Comparison of ENCODE assay signal across 20 cellular contexts in the genomic region with DNA sequence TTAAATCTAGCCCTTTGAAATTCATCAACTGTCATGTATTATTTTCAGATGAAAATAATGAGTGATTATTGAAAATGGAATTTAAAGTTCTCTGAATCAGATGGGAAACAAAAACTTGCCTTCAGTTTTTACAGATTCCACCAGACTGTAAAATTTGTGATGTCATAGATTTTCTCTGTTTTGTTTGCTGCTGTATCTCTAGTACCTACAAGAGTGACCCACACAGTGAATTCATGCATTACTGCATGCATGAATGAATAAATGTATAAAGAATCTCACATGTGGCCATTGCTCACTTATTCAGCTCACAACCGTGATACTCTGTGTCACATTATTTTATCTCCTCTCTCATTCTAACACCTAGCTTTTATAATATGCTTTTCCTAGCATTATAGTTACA.
DNase-seq lines count a peak whose midpoint lies in the region; ATAC-seq, FAIRE-seq and TF ChIP-seq lines count a peak whose summit lies in the region.
"Had no signal": no experiment of that assay in that cellular context is flagged by ENCODE, and none has a peak within 500 bp of the region (broad histone marks: within the 10 kb centered on the region; RNA-seq: fewer than 3 reads in every experiment).

No MANE protein-coding gene starts in this region.

- H3K27ac Mint-ChIP-seq in GM23338 = peak overlapping the region; percentile 36; the same call in 1 of the 2 replicates
- H3K27ac Mint-ChIP-seq in astrocyte (ENCODE audit: unreplicated experiment) = no peak overlapping the region
- H3K27ac Mint-ChIP-seq in nephron progenitor cell = no peak overlapping the region
- H3K27ac Mint-ChIP-seq: CD4-positive, alpha-beta memory T cell; H9 had no signal

- no peak overlapping the region for H3K4me3 ChIP-seq in GM23338
- H3K4me3 ChIP-seq in astrocyte (ENCODE audit: insufficient read depth, low read depth, low read length) = no peak overlapping the region
- H3K4me3 ChIP-seq: GM12878, K562 had no signal

- peak; percentile 45 for DNase-seq in Caki2 (ENCODE audit: low read depth)
- DNase-seq in GM23338 (ENCODE audit: low spot score) = no peak
- peak; percentile 15 for DNase-seq in astrocyte (ENCODE audit: low read depth)
- peak; percentile 71 for DNase-seq in kidney tubule cell (ENCODE audit: low spot score)
- DNase-seq in SIG-M5 treated with dmso at 0.1 percent for 504 hours (lab: John Stamatoyannopoulos, UW; ENCODE audit: unreplicated experiment) = no peak
- DNase-seq in nephron progenitor cell = no peak
- DNase-seq: BE2C; CD4-positive, alpha-beta memory T cell; DMS153; GOT3; H9 had no signal

- no peaks in the 10 kb centered on the region for H3K9me3 ChIP-seq in astrocyte (ENCODE audit: insufficient read depth, low read depth, low read length)
- H3K9me3 ChIP-seq: BE2C had no signal

- H3K27ac ChIP-seq in GM23338 (ENCODE audit: low read depth) (no peak overlapping the region), astrocyte (ENCODE audit: low read depth, low read length) (no peak overlapping the region)
- H3K27ac ChIP-seq: C4-2B had no signal

- H3K4me1 ChIP-seq in GM23338 (ENCODE audit: insufficient read depth) (no peaks in the 10 kb centered on the region), astrocyte (ENCODE audit: insufficient read depth, low read length) (no peaks in the 10 kb centered on the region)
- H3K4me1 ChIP-seq: BE2C had no signal

- H3K9me3 Mint-ChIP-seq in GM23338 (no peaks in the 10 kb centered on the region), astrocyte (ENCODE audit: unreplicated experiment) (no peaks in the 10 kb centered on the region), nephron progenitor cell (no peaks in the 10 kb centered on the region)
- H3K9me3 Mint-ChIP-seq: H9 had no signal

- no peaks in the 10 kb centered on the region for H3K36me3 Mint-ChIP-seq in GM23338 (ENCODE audit: low read depth)
- H3K36me3 Mint-ChIP-seq in astrocyte (ENCODE audit: low read depth, unreplicated experiment) = no peaks in the 10 kb centered on the region
- no peaks in the 10 kb centered on the region for H3K36me3 Mint-ChIP-seq in nephron progenitor cell (ENCODE audit: low read depth)
- H3K36me3 Mint-ChIP-seq: CD4-positive, alpha-beta memory T cell had no signal

- H3K27me3 ChIP-seq in GM23338 (ENCODE audit: insufficient read depth) (no peaks in the 10 kb centered on the region), astrocyte (ENCODE audit: insufficient read depth, low read length) (no peaks in the 10 kb centered on the region)
- H3K27me3 ChIP-seq: BE2C had no signal

- FAIRE-seq in astrocyte (lab: Jason Lieb, UNC) = no peak
- FAIRE-seq: A204.1, D721Med, GM12878, GM18507, HTR-8/SVneo, K562 had no signal

- no peak overlapping the region for H3K9ac ChIP-seq in astrocyte (ENCODE audit: low read length)

- H3K4me3 Mint-ChIP-seq in GM23338 (no peak overlapping the region), astrocyte (ENCODE audit: unreplicated experiment) (no peak overlapping the region), nephron progenitor cell (no peak overlapping the region)
- H3K4me3 Mint-ChIP-seq: CD4-positive, alpha-beta memory T cell; H9 had no signal

- H3F3A ChIP-seq in GM23338 (replicated peaks; ENCODE audit: low read depth) = no peaks in the 10 kb centered on the region

- in situ Hi-C loops in Caki2 (cut with HindIII; ENCODE audit: low pct_unique_long_range_greater_than_20kb, low sequenced_read_pairs) = no loop called here

- H3K36me3 ChIP-seq in GM23338 (ENCODE audit: insufficient read depth) (no peaks in the 10 kb centered on the region), astrocyte (ENCODE audit: insufficient read depth, low read length) (no peaks in the 10 kb centered on the region)
- H3K36me3 ChIP-seq: BE2C had no signal

- TF ChIP-seq CTCF in GM23338 (conservative IDR thresholded peaks at IDR 0.05; ENCODE audit: low read depth in 2 of 2) = no peak
- no peak for TF ChIP-seq CTCF in astrocyte (IDR thresholded peaks at IDR 0.05; ENCODE audit: insufficient read depth, low read depth, low read length)
- no peak for TF ChIP-seq CTCF in nephron progenitor cell (IDR thresholded peaks at IDR 0.05)

- H3K4me2 ChIP-seq in GM23338 (no peak overlapping the region), astrocyte (ENCODE audit: low read length) (no peak overlapping the region)

- H2AFZ ChIP-seq in GM23338 (no peak overlapping the region), astrocyte (ENCODE audit: low read depth, low read length) (no peak overlapping the region)

- no peak for ATAC-seq in GM23338
- no peak for ATAC-seq in GM21360 (IDR thresholded peaks at IDR 0.05; ENCODE audit: unreplicated experiment)
- no peak for ATAC-seq in HG03045 (IDR thresholded peaks at IDR 0.05; ENCODE audit: unreplicated experiment)
- ATAC-seq: GM12878, K562 had no signal

- H3K27me3 Mint-ChIP-seq in GM23338 (ENCODE audit: insufficient read depth, low read depth, poor library complexity) = no peaks in the 10 kb centered on the region
- no peaks in the 10 kb centered on the region for H3K27me3 Mint-ChIP-seq in astrocyte (ENCODE audit: low read depth, unreplicated experiment)
- H3K27me3 Mint-ChIP-seq in nephron progenitor cell (ENCODE audit: low read depth, poor library complexity) = no peaks in the 10 kb centered on the region
- H3K27me3 Mint-ChIP-seq: CD4-positive, alpha-beta memory T cell had no signal

- no peaks in the 10 kb centered on the region for H4K20me1 ChIP-seq in GM23338 (replicated peaks; ENCODE audit: insufficient read depth)
- no peaks in the 10 kb centered on the region for H4K20me1 ChIP-seq in astrocyte (ENCODE audit: insufficient read depth, low read length)

- no peaks in the 10 kb centered on the region for H3K4me1 Mint-ChIP-seq in GM23338
- H3K4me1 Mint-ChIP-seq in astrocyte (ENCODE audit: low read depth, unreplicated experiment) = peaks cover 14% of the 10 kb centered on the region
- no peaks in the 10 kb centered on the region for H3K4me1 Mint-ChIP-seq in nephron progenitor cell
- H3K4me1 Mint-ChIP-seq: CD4-positive, alpha-beta memory T cell; H9 had no signal

- H3K9me2 ChIP-seq in GM23338 (ENCODE audit: insufficient read depth) = no peaks in the 10 kb centered on the region

- no peaks in the 10 kb centered on the region for H3K79me2 ChIP-seq in GM23338 (replicated peaks; ENCODE audit: insufficient read depth)
- H3K79me2 ChIP-seq in astrocyte (ENCODE audit: insufficient read depth, low read length) = no peaks in the 10 kb centered on the region

TF ChIP-seq in GM23338, 12 proteins besides CTCF, POLR2A, EP300 and RAD21 (continues in another document):
- TF ChIP-seq EZH2 (IDR thresholded peaks at IDR 0.05; ENCODE audit: low read depth, unreplicated experiment) (no peak), JUNB (IDR thresholded peaks at IDR 0.05; ENCODE audit: unreplicated experiment) (no peak), STAT1 (IDR thresholded peaks at IDR 0.05; ENCODE audit: unreplicated experiment) (no peak), ZNF114 (CRISPR knock-in tag; IDR thresholded peaks at IDR 0.05) (no peak), NANOG (IDR thresholded peaks at IDR 0.05; ENCODE audit: borderline replicate concordance) (no peak), CREB1 (CRISPR knock-in tag; IDR thresholded peaks at IDR 0.05; ENCODE audit: low read depth) (no peak)
- TF ChIP-seq, protein P1, sequence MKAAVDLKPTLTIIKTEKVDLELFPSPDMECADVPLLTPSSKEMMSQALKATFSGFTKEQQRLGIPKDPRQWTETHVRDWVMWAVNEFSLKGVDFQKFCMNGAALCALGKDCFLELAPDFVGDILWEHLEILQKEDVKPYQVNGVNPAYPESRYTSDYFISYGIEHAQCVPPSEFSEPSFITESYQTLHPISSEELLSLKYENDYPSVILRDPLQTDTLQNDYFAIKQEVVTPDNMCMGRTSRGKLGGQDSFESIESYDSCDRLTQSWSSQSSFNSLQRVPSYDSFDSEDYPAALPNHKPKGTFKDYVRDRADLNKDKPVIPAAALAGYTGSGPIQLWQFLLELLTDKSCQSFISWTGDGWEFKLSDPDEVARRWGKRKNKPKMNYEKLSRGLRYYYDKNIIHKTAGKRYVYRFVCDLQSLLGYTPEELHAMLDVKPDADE (IDR thresholded peaks at IDR 0.05) = no peak

Comparison
In these comparisons a context has a peak if more than half of its experiments do, and no peak if none do; other contexts are left out.
1. DNase-seq: peak in Caki2 (single experiment), astrocyte (single experiment) and kidney tubule cell (single experiment); none in GM23338 (single experiment), SIG-M5 treated with dmso at 0.1 percent for 504 hours (single experiment) and nephron progenitor cell (single experiment).